In genomic region chr5:124803617-124804331, GRCh38 we compare ENCODE assay signal across 1 cellular context.
TF ChIP-seq lines count a peak whose summit lies in the region.

No MANE protein-coding gene starts in this region.

TF ChIP-seq in K562, 482 proteins besides CTCF, POLR2A, EP300 and RAD21 (continued from another document):
- no peak for TF ChIP-seq TCF7 (IDR thresholded peaks at IDR 0.05; ENCODE audit: borderline replicate concordance)
- no peak for TF ChIP-seq HMG20A (CRISPR knock-in tag; conservative IDR thresholded peaks at IDR 0.05)
- TF ChIP-seq MEIS2 (IDR thresholded peaks at IDR 0.05; ENCODE audit: partially characterized antibody): no peak
- TF ChIP-seq ZNF551 (CRISPR knock-in tag; IDR thresholded peaks at IDR 0.05): no peak
- TF ChIP-seq PHTF2 (CRISPR knock-in tag; IDR thresholded peaks at IDR 0.05): no peak
- TF ChIP-seq ZNF324 (CRISPR knock-in tag; IDR thresholded peaks at IDR 0.05): no peak
- TF ChIP-seq CC2D1A (IDR thresholded peaks at IDR 0.05): no peak
- TF ChIP-seq PREB (CRISPR knock-in tag; IDR thresholded peaks at IDR 0.05): no peak
- TF ChIP-seq ZBTB11 (CRISPR knock-in tag; IDR thresholded peaks at IDR 0.05): no peak
- no peak for TF ChIP-seq MAZ (CRISPR knock-in tag; conservative IDR thresholded peaks at IDR 0.05 in 1 of 2, IDR thresholded peaks at IDR 0.05 in 1 of 2)
- TF ChIP-seq ZNF57 (CRISPR knock-in tag; IDR thresholded peaks at IDR 0.05): no peak
- TF ChIP-seq ZNF121 (CRISPR knock-in tag; conservative IDR thresholded peaks at IDR 0.05): no peak
- TF ChIP-seq CBFA2T2 (conservative IDR thresholded peaks at IDR 0.05): peak; percentile 50; the same call in 1 of the 2 replicates
- peak; percentile 38 for TF ChIP-seq TEAD4 (IDR thresholded peaks at IDR 0.05; ENCODE audit: low read length)
- no peak for TF ChIP-seq TEAD4 (CRISPR knock-in tag; IDR thresholded peaks at IDR 0.05; ENCODE audit: borderline replicate concordance)
- TF ChIP-seq ZBTB5 (IDR thresholded peaks at IDR 0.05): no peak
- TF ChIP-seq TBL1XR1 (IDR thresholded peaks at IDR 0.05; ENCODE audit: low read length in 2 of 2): no peak
- TF ChIP-seq MCM2 (IDR thresholded peaks at IDR 0.05; ENCODE audit: low read depth): no peak
- TF ChIP-seq BRCA1 (IDR thresholded peaks at IDR 0.05): no peak
- TF ChIP-seq BRCA1 (CRISPR knock-in tag; IDR thresholded peaks at IDR 0.05): no peak
- no peak for TF ChIP-seq NFE2L1 (tag; IDR thresholded peaks at IDR 0.05; ENCODE audit: borderline replicate concordance, low read depth)
- no peak for TF ChIP-seq U2AF2 (optimal IDR thresholded peaks at IDR 0.05; ENCODE audit: low read depth, low read length)
- TF ChIP-seq SP2 (IDR thresholded peaks at IDR 0.05; ENCODE audit: extremely low read depth, low read depth, low read length, poor library complexity, severe bottlenecking): no peak
- TF ChIP-seq ZNF384 (IDR thresholded peaks at IDR 0.05; ENCODE audit: low read depth, low read length): peak; percentile 38; the same call in 1 of the 2 replicates
- TF ChIP-seq FOXM1 (IDR thresholded peaks at IDR 0.05; ENCODE audit: low read depth): no peak
- no peak for TF ChIP-seq FOXM1 (CRISPR knock-in tag; IDR thresholded peaks at IDR 0.05; ENCODE audit: low read depth)
- peak; percentile 51; the same call in 1 of the 2 replicates for TF ChIP-seq ARID1B (IDR thresholded peaks at IDR 0.05)
- TF ChIP-seq TSHZ1 (CRISPR knock-in tag; IDR thresholded peaks at IDR 0.05): no peak
- TF ChIP-seq E2F1 (CRISPR knock-in tag; IDR thresholded peaks at IDR 0.05): no peak
- TF ChIP-seq SNRNP70 (optimal IDR thresholded peaks at IDR 0.05; ENCODE audit: low read depth, low read length): no peak
- no peak for TF ChIP-seq PYGO2 (tag; IDR thresholded peaks at IDR 0.05)
